ENCODE assay signal across 8 cellular contexts in the genomic region with DNA sequence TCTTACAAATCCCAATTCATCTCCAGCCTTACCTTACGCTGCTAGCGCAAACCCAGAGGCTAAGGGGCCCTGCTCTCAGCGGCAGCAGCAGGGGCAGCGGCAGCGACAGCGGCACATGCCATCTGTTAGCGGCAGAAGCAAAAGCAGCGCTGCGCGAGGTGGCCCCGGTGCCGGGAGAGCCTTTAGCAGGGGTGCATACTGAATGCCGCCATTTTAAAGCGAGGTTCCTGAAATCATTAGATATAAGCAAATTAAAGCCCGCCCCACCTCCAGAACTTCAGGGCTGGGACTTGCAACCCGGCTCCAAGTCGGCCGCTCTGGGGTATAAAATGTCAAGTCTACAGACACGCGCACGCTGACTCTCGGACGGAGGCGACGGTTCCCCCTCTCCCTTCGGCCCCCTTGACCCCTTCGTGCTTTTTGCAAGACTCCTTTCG. TPM values are rescaled to one million over a fixed set of nuclear protein-coding genes. Genes with fewer than 3 reads are reported as not detected.
A peak's percentile ranks its signal among the peaks of the same experiment; 100 is the strongest.
DNase-seq lines count a peak whose midpoint lies in the region; ATAC-seq and TF ChIP-seq lines count a peak whose summit lies in the region.

A gene with protein sequence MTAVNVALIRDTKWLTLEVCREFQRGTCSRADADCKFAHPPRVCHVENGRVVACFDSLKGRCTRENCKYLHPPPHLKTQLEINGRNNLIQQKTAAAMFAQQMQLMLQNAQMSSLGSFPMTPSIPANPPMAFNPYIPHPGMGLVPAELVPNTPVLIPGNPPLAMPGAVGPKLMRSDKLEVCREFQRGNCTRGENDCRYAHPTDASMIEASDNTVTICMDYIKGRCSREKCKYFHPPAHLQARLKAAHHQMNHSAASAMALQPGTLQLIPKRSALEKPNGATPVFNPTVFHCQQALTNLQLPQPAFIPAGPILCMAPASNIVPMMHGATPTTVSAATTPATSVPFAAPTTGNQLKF (minus strand): TSS at position 220 of the 437 bp plus-strand sequence. CDS start 49,427 bp downstream, outside the sequence.

- no peaks in the 10 kb centered on the region for H3K36me3 ChIP-seq in left lung

- TF ChIP-seq CTCF in choroid plexus epithelial cell (conservative IDR thresholded peaks at IDR 0.05; ENCODE audit: low read depth, low read length) (no peak), left lung (IDR thresholded peaks at IDR 0.05) (no peak)

- peak within 1 kb of the TSS; percentile 82 to 90 for H3K27ac ChIP-seq in left lung

- peaks cover 0 to 2% of the 10 kb centered on the region in 2 donors for H3K27me3 ChIP-seq in left lung

- intact Hi-C loops in left lung (cut with DNase I), result no loop called here

- peaks cover 0 to 22% of the 10 kb centered on the region in 2 donors for H3K4me1 ChIP-seq in left lung

- DNase-seq in NCI-H1436 (lab: John Stamatoyannopoulos, UW) (peak; percentile 76), NCI-H1436 treated with DMSO at 0.1 percent for 48 hours (lab: John Stamatoyannopoulos, UW) (no peak), NCI-H2196 (lab: John Stamatoyannopoulos, UW; ENCODE audit: unreplicated experiment) (peak; percentile 54), choroid plexus epithelial cell (ENCODE audit: low read depth) (peak; percentile 34), left lung (peak; percentile 65 to 86)
- DNase-seq in activated CD4-positive, CD25-positive, alpha-beta regulatory T cell treated with anti-CD3 and anti-CD28 coated beads, Interleukin-2, amount 50 U/mL, for 16 hours (ENCODE audit: low read depth, low spot score), result peak; percentile 26
- peak; percentile 53 for DNase-seq in stimulated activated CD4-positive, alpha-beta T cell treated with anti-CD3 and anti-CD28 coated beads, Interleukin-4, amount 100 ng/mL, for 24 hours

- peak; percentile 34 for ATAC-seq in HG03039 (IDR thresholded peaks at IDR 0.05; ENCODE audit: unreplicated experiment)
- peak; percentile 69 for ATAC-seq in left lung

- no peaks in the 10 kb centered on the region for H3K9me3 ChIP-seq in left lung

- H3K4me3 ChIP-seq in choroid plexus epithelial cell (ENCODE audit: low read depth, low read length) (peak within 1 kb of the TSS; percentile 65), left lung (peak within 1 kb of the TSS; percentile 40 to 54)

RNA-seq across cellular contexts. Expression of the gene that starts here (rescaled TPM):
- 10 to 100 TPM; 20.4 to 21.6 TPM for total RNA-seq in left lung
